ENCODE assay signal across 20 cellular contexts in the genomic region with DNA sequence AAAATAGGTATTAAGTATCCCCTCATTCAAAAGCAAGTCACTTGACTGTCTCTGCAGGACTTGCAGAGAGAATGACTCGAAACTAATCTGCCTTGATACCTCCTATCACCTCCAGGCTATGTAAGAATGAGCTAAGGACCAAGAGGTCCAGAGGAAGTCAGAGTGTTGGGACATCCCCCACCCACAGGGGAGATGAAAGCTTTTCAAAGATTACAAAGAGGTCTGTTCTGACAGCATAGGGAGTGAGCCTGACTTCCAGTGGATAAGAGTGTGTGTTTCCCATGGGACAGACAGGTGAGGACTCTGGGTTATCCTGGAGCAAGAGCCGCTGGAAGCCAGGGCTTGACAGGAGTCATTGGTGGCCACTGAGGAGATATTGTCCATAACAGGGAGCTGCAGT.
DNase-seq lines count a peak whose midpoint lies in the region; ATAC-seq lines count a peak whose summit lies in the region.
"Had no signal": no experiment of that assay in that cellular context is flagged by ENCODE, and none has a peak within 500 bp of the region (broad histone marks: within the 10 kb centered on the region; RNA-seq: fewer than 3 reads in every experiment).

No MANE protein-coding gene starts in this region.

- no peaks in the 10 kb centered on the region for H3K27me3 Mint-ChIP-seq in stimulated activated naive CD8-positive, alpha-beta T cell treated with anti-CD3 and anti-CD28 coated beads, Interleukin-15, amount 100 ng/mL, for 72 hours
- H3K27me3 Mint-ChIP-seq in stimulated activated naive B cell treated with anti-CD40 and anti-IgM and Interleukin-4, amounts not matched to agents 10 μg/mL and 1 μg/mL and 100 μg/mL, for 72 hours: peaks cover 6 to 10% of the 10 kb centered on the region in 2 donors
- no peaks in the 10 kb centered on the region for H3K27me3 Mint-ChIP-seq in activated naive CD4-positive, alpha-beta T cell treated with anti-CD3 and anti-CD28 coated beads, Interleukin-2, amount 10 ng/mL, durations not matched to agents 7 days and 5 days

- H3K36me3 Mint-ChIP-seq in stimulated activated naive B cell treated with anti-CD40 and anti-IgM and Interleukin-4, amounts not matched to agents 10 μg/mL and 1 μg/mL and 100 μg/mL, for 72 hours: peaks cover 0 to 2% of the 10 kb centered on the region in 2 donors
- H3K36me3 Mint-ChIP-seq in activated naive CD4-positive, alpha-beta T cell treated with anti-CD3 and anti-CD28 coated beads, Interleukin-2, amount 10 ng/mL, durations not matched to agents 7 days and 5 days: no peaks in the 10 kb centered on the region
- H3K36me3 Mint-ChIP-seq: CD8-positive, alpha-beta memory T cell had no signal

- CTCF ChIA-PET in activated naive CD4-positive, alpha-beta T cell treated with anti-CD3 and anti-CD28 coated beads, Interleukin-2, amount 10 ng/mL, durations not matched to agents 7 days and 5 days (lab: Charles Lee): no interaction called here

- H3K4me1 Mint-ChIP-seq in stimulated activated naive CD8-positive, alpha-beta T cell treated with anti-CD3 and anti-CD28 coated beads, Interleukin-15, amount 100 ng/mL, for 72 hours: peaks cover 6% of the 10 kb centered on the region
- peaks cover 9% of the 10 kb centered on the region in 2 donors for H3K4me1 Mint-ChIP-seq in stimulated activated naive B cell treated with anti-CD40 and anti-IgM and Interleukin-4, amounts not matched to agents 10 μg/mL and 1 μg/mL and 100 μg/mL, for 72 hours
- H3K4me1 Mint-ChIP-seq in activated naive CD4-positive, alpha-beta T cell treated with anti-CD3 and anti-CD28 coated beads, Interleukin-2, amount 10 ng/mL, durations not matched to agents 7 days and 5 days: no peaks in the 10 kb centered on the region
- H3K4me1 Mint-ChIP-seq: CD8-positive, alpha-beta memory T cell had no signal

- peaks cover 6 to 21% of the 10 kb centered on the region in 2 donors for H3K9me3 Mint-ChIP-seq in stimulated activated naive CD8-positive, alpha-beta T cell treated with anti-CD3 and anti-CD28 coated beads, Interleukin-15, amount 100 ng/mL, for 72 hours
- H3K9me3 Mint-ChIP-seq in stimulated activated naive B cell treated with anti-CD40 and anti-IgM and Interleukin-4, amounts not matched to agents 10 μg/mL and 1 μg/mL and 100 μg/mL, for 72 hours: no peaks in the 10 kb centered on the region
- H3K9me3 Mint-ChIP-seq in activated naive CD4-positive, alpha-beta T cell treated with anti-CD3 and anti-CD28 coated beads, Interleukin-2, amount 10 ng/mL, durations not matched to agents 7 days and 5 days: no peaks in the 10 kb centered on the region

- H3K27ac Mint-ChIP-seq in stimulated activated naive CD8-positive, alpha-beta T cell treated with anti-CD3 and anti-CD28 coated beads, Interleukin-15, amount 100 ng/mL, for 72 hours: peak overlapping the region in 1 of 2 donors; percentile 48
- no peak overlapping the region for H3K27ac Mint-ChIP-seq in stimulated activated naive B cell treated with anti-CD40 and anti-IgM and Interleukin-4, amounts not matched to agents 10 μg/mL and 1 μg/mL and 100 μg/mL, for 72 hours
- no peak overlapping the region for H3K27ac Mint-ChIP-seq in activated naive CD4-positive, alpha-beta T cell treated with anti-CD3 and anti-CD28 coated beads, Interleukin-2, amount 10 ng/mL, durations not matched to agents 7 days and 5 days
- H3K27ac Mint-ChIP-seq: CD8-positive, alpha-beta memory T cell had no signal

- no peak for DNase-seq in stimulated activated naive CD8-positive, alpha-beta T cell treated with anti-CD3 and anti-CD28 coated beads, Interleukin-15, amount 100 ng/mL, for 72 hours
- no peak for DNase-seq in stimulated activated naive CD8-positive, alpha-beta T cell treated with anti-CD3 and anti-CD28 coated beads, Interleukin-15, Interleukin-2, amounts not matched to agents 100 U/mL and 50 U/mL, for 24 hours
- DNase-seq in stimulated activated naive B cell treated with anti-CD40 and anti-IgM and Interleukin-4, amounts not matched to agents 10 μg/mL and 1 μg/mL and 100 μg/mL, for 72 hours: peak; percentile 5
- DNase-seq in head of caudate nucleus: no peak
- no peak for DNase-seq in NCI-H2029 (lab: John Stamatoyannopoulos, UW)
- no peak for DNase-seq in activated naive CD4-positive, alpha-beta T cell treated with anti-CD3 and anti-CD28 coated beads, Interleukin-2, amount 10 ng/mL, durations not matched to agents 7 days and 5 days
- DNase-seq: 8988T; CD8-positive, alpha-beta memory T cell; DND-41; GDM1; H7; IMR-90; Karpas-422; MG63; NCI-H1092; NCI-H1694; NCI-H526 treated with DMSO at 0.1 percent for 48 hours; SIG-M5 had no signal

- intact Hi-C loops in head of caudate nucleus (cut with DNase I): no loop called here

- peak; percentile 40 for ATAC-seq in stimulated activated naive CD8-positive, alpha-beta T cell treated with anti-CD3 and anti-CD28 coated beads, Interleukin-15, amount 100 ng/mL, for 72 hours
- no peak for ATAC-seq in stimulated activated naive CD8-positive, alpha-beta T cell treated with anti-CD3 and anti-CD28 coated beads, Interleukin-15, Interleukin-2, amounts not matched to agents 100 U/mL and 50 U/mL, for 24 hours
- ATAC-seq in HG02678 (IDR thresholded peaks at IDR 0.05; ENCODE audit: unreplicated experiment): peak; percentile 45
- peak; percentile 55 for ATAC-seq in HG03432 (IDR thresholded peaks at IDR 0.05; ENCODE audit: unreplicated experiment)
- ATAC-seq in stimulated activated naive B cell treated with anti-CD40 and anti-IgM and Interleukin-4, amounts not matched to agents 10 μg/mL and 1 μg/mL and 100 μg/mL, for 72 hours (replicated peaks): peak; percentile 68 to 84

- no peak overlapping the region for H3K4me3 Mint-ChIP-seq in stimulated activated naive CD8-positive, alpha-beta T cell treated with anti-CD3 and anti-CD28 coated beads, Interleukin-15, amount 100 ng/mL, for 72 hours
- no peak overlapping the region for H3K4me3 Mint-ChIP-seq in stimulated activated naive B cell treated with anti-CD40 and anti-IgM and Interleukin-4, amounts not matched to agents 10 μg/mL and 1 μg/mL and 100 μg/mL, for 72 hours
- no peak overlapping the region for H3K4me3 Mint-ChIP-seq in activated naive CD4-positive, alpha-beta T cell treated with anti-CD3 and anti-CD28 coated beads, Interleukin-2, amount 10 ng/mL, durations not matched to agents 7 days and 5 days
- H3K4me3 Mint-ChIP-seq: CD8-positive, alpha-beta memory T cell had no signal
